Comparison of ENCODE assay signal across 8 cellular contexts in genomic region chr10:14839305-14839695, GRCh38. TPM values are rescaled to one million over a fixed set of nuclear protein-coding genes. Genes with fewer than 3 reads are reported as not detected.
DNase-seq lines count a peak whose midpoint lies in the region; ATAC-seq and TF ChIP-seq lines count a peak whose summit lies in the region.

No MANE protein-coding gene starts in this region.

- ATAC-seq in activated CD8-positive, alpha-beta T cell treated with anti-CD3 and anti-CD28 coated beads for 36 hours, result no peak
- ATAC-seq in stimulated activated naive CD8-positive, alpha-beta T cell treated with anti-CD3 and anti-CD28 coated beads, Interleukin-15, amount 100 ng/mL, for 72 hours, result no peak
- ATAC-seq in HG03095 (IDR thresholded peaks at IDR 0.05; ENCODE audit: unreplicated experiment), result no peak

- peaks cover 44% of the 10 kb centered on the region for H3K36me3 ChIP-seq in iPS-18a (ENCODE audit: control insufficient read depth, low read depth, low read length)

- peak overlapping the region; percentile 85 for H3K27ac Mint-ChIP-seq in activated CD4-positive, alpha-beta T cell treated with anti-CD3 and anti-CD28 coated beads, Interleukin-2, amount 10 ng/mL, durations not matched to agents 24 days and 14 days
- H3K27ac Mint-ChIP-seq in activated CD8-positive, alpha-beta T cell treated with anti-CD3 and anti-CD28 coated beads for 36 hours, result peak overlapping the region; percentile 98
- peak overlapping the region; percentile 99 for H3K27ac Mint-ChIP-seq in stimulated activated naive CD8-positive, alpha-beta T cell treated with anti-CD3 and anti-CD28 coated beads, Interleukin-15, amount 100 ng/mL, for 72 hours

- CTCF ChIA-PET in activated CD8-positive, alpha-beta T cell treated with anti-CD3 and anti-CD28 coated beads for 36 hours (lab: Charles Lee), result interaction anchor here (1.2 to 4.9 kb wide), 2 partner anchors 16 to 261 kb away, joined by 3 to 35 read pairs; no protein-coding TSS in a partner anchor

- no peak overlapping the region for H3K27ac ChIP-seq in iPS-18a (ENCODE audit: low read length)

- peak; percentile 62 for DNase-seq in activated CD4-positive, alpha-beta T cell treated with anti-CD3 and anti-CD28 coated beads, Interleukin-2, amount 10 ng/mL, durations not matched to agents 24 days and 14 days
- no peak for DNase-seq in activated CD4-positive, alpha-beta T cell treated with anti-CD3 and anti-CD28 coated beads, Interleukin-2, amount 50 U/mL, for 1 hour
- DNase-seq in activated CD8-positive, alpha-beta T cell treated with anti-CD3 and anti-CD28 coated beads for 36 hours, result peak; percentile 9
- no peak for DNase-seq in stimulated activated naive CD8-positive, alpha-beta T cell treated with anti-CD3 and anti-CD28 coated beads, Interleukin-15, amount 100 ng/mL, for 72 hours
- no peak for DNase-seq in NCI-H748 (lab: John Stamatoyannopoulos, UW; ENCODE audit: unreplicated experiment)
- no peak for DNase-seq in AG08395 (ENCODE audit: low spot score)

- H3K4me1 Mint-ChIP-seq in activated CD4-positive, alpha-beta T cell treated with anti-CD3 and anti-CD28 coated beads, Interleukin-2, amount 10 ng/mL, durations not matched to agents 24 days and 14 days, result peaks cover 21% of the 10 kb centered on the region
- H3K4me1 Mint-ChIP-seq in activated CD8-positive, alpha-beta T cell treated with anti-CD3 and anti-CD28 coated beads for 36 hours (ENCODE audit: low read depth), result peaks cover 24% of the 10 kb centered on the region
- peaks cover 19% of the 10 kb centered on the region for H3K4me1 Mint-ChIP-seq in stimulated activated naive CD8-positive, alpha-beta T cell treated with anti-CD3 and anti-CD28 coated beads, Interleukin-15, amount 100 ng/mL, for 72 hours

- peaks cover 8% of the 10 kb centered on the region for H3K4me1 ChIP-seq in iPS-18a (ENCODE audit: control insufficient read depth, low read depth, low read length)

- POLR2A ChIA-PET in activated CD8-positive, alpha-beta T cell treated with anti-CD3 and anti-CD28 coated beads for 36 hours (lab: Charles Lee), result interaction anchor here (0.8 to 2.4 kb wide), 14 partner anchors 8 to 280 kb away, joined by 3 to 19 read pairs (median 4); partner anchors contain the start of genes DCLRE1C, MEIG1 and SUV39H2

- intact Hi-C loops in activated CD4-positive, alpha-beta T cell treated with anti-CD3 and anti-CD28 coated beads, Interleukin-2, amount 10 ng/mL, durations not matched to agents 24 days and 14 days (cut with micrococcal nuclease), result loop anchor here (2.0 to 5.0 kb wide), 4 partner anchors 258 to 340 kb away; partner anchors contain the start of gene RPP38
- intact Hi-C loops in activated CD8-positive, alpha-beta T cell treated with anti-CD3 and anti-CD28 coated beads for 36 hours (cut with micrococcal nuclease), result loop anchor here (10.0 kb wide), 1 partner anchor 116 kb away; the partner anchor contains the start of genes DCLRE1C and MEIG1

- H3K4me3 ChIP-seq in iPS-18a (ENCODE audit: low read length), result peak overlapping the region; percentile 92

- no peaks in the 10 kb centered on the region for H3K9me3 Mint-ChIP-seq in activated CD4-positive, alpha-beta T cell treated with anti-CD3 and anti-CD28 coated beads, Interleukin-2, amount 10 ng/mL, durations not matched to agents 24 days and 14 days
- H3K9me3 Mint-ChIP-seq in activated CD8-positive, alpha-beta T cell treated with anti-CD3 and anti-CD28 coated beads for 36 hours, result no peaks in the 10 kb centered on the region
- H3K9me3 Mint-ChIP-seq in stimulated activated naive CD8-positive, alpha-beta T cell treated with anti-CD3 and anti-CD28 coated beads, Interleukin-15, amount 100 ng/mL, for 72 hours, result no peaks in the 10 kb centered on the region

- peak overlapping the region; percentile 96 for H3K9ac ChIP-seq in iPS-18a (ENCODE audit: low read length)

- no peaks in the 10 kb centered on the region for H3K9me3 ChIP-seq in iPS-18a (ENCODE audit: control insufficient read depth, low read depth, low read length)

- TF ChIP-seq CTCF in activated CD8-positive, alpha-beta T cell treated with anti-CD3 and anti-CD28 coated beads for 36 hours (IDR thresholded peaks at IDR 0.05), result no peak

- H3K27me3 ChIP-seq in iPS-18a (ENCODE audit: control insufficient read depth, insufficient read depth, low read length), result no peaks in the 10 kb centered on the region

- H3K27me3 Mint-ChIP-seq in activated CD4-positive, alpha-beta T cell treated with anti-CD3 and anti-CD28 coated beads, Interleukin-2, amount 10 ng/mL, durations not matched to agents 24 days and 14 days, result no peaks in the 10 kb centered on the region
- no peaks in the 10 kb centered on the region for H3K27me3 Mint-ChIP-seq in activated CD8-positive, alpha-beta T cell treated with anti-CD3 and anti-CD28 coated beads for 36 hours
- H3K27me3 Mint-ChIP-seq in stimulated activated naive CD8-positive, alpha-beta T cell treated with anti-CD3 and anti-CD28 coated beads, Interleukin-15, amount 100 ng/mL, for 72 hours, result no peaks in the 10 kb centered on the region

- peaks cover 45% of the 10 kb centered on the region for H3K36me3 Mint-ChIP-seq in activated CD4-positive, alpha-beta T cell treated with anti-CD3 and anti-CD28 coated beads, Interleukin-2, amount 10 ng/mL, durations not matched to agents 24 days and 14 days (ENCODE audit: low read depth)
- peaks cover 35% of the 10 kb centered on the region for H3K36me3 Mint-ChIP-seq in activated CD8-positive, alpha-beta T cell treated with anti-CD3 and anti-CD28 coated beads for 36 hours (ENCODE audit: low read depth)

- H3K4me3 Mint-ChIP-seq in activated CD4-positive, alpha-beta T cell treated with anti-CD3 and anti-CD28 coated beads, Interleukin-2, amount 10 ng/mL, durations not matched to agents 24 days and 14 days, result peak overlapping the region; percentile 92
- H3K4me3 Mint-ChIP-seq in activated CD8-positive, alpha-beta T cell treated with anti-CD3 and anti-CD28 coated beads for 36 hours, result peak overlapping the region; percentile 95
- H3K4me3 Mint-ChIP-seq in stimulated activated naive CD8-positive, alpha-beta T cell treated with anti-CD3 and anti-CD28 coated beads, Interleukin-15, amount 100 ng/mL, for 72 hours, result peak overlapping the region; percentile 94 to 97

RNA-seq across cellular contexts. Expression of gene HSPA14, which starts 1.2 kb away (rescaled TPM):
- 42.0 and 44.1 TPM in 2 replicates for total RNA-seq in activated CD4-positive, alpha-beta T cell treated with anti-CD3 and anti-CD28 coated beads, Interleukin-2, amount 10 ng/mL, durations not matched to agents 24 days and 14 days
- 10 to 100 TPM; 36.1 to 36.7 TPM for total RNA-seq in activated CD8-positive, alpha-beta T cell treated with anti-CD3 and anti-CD28 coated beads for 36 hours

RNA-seq across cellular contexts. Expression of gene MSANTD7, which starts 1.2 kb away (rescaled TPM):
- 28.9 and 30.3 TPM in 2 replicates for total RNA-seq in activated CD4-positive, alpha-beta T cell treated with anti-CD3 and anti-CD28 coated beads, Interleukin-2, amount 10 ng/mL, durations not matched to agents 24 days and 14 days
- 10 to 100 TPM; 22.5 to 23.9 TPM for total RNA-seq in activated CD8-positive, alpha-beta T cell treated with anti-CD3 and anti-CD28 coated beads for 36 hours

RNA-seq across cellular contexts. Expression of gene CDNF, which starts 1.5 kb away (rescaled TPM):
- 0.62 and 0.70 TPM in 2 replicates for total RNA-seq in activated CD4-positive, alpha-beta T cell treated with anti-CD3 and anti-CD28 coated beads, Interleukin-2, amount 10 ng/mL, durations not matched to agents 24 days and 14 days
- total RNA-seq in activated CD8-positive, alpha-beta T cell treated with anti-CD3 and anti-CD28 coated beads for 36 hours, result 1 to 10 TPM; 1.5 to 1.8 TPM

RNA-seq across cellular contexts. Expression of gene SUV39H2, which starts 39.4 kb away (rescaled TPM):
- 46.7 and 47.5 TPM in 2 replicates for total RNA-seq in activated CD4-positive, alpha-beta T cell treated with anti-CD3 and anti-CD28 coated beads, Interleukin-2, amount 10 ng/mL, durations not matched to agents 24 days and 14 days
- 10 to 100 TPM; 40.9 to 45.8 TPM for total RNA-seq in activated CD8-positive, alpha-beta T cell treated with anti-CD3 and anti-CD28 coated beads for 36 hours

Comparison
In these comparisons a context has a peak if more than half of its experiments do, and no peak if none do; other contexts are left out.
1. DNase-seq: peak in activated CD4-positive, alpha-beta T cell treated with anti-CD3 and anti-CD28 coated beads, Interleukin-2, amount 10 ng/mL, durations not matched to agents 24 days and 14 days (single experiment) and activated CD8-positive, alpha-beta T cell treated with anti-CD3 and anti-CD28 coated beads for 36 hours (single experiment); none in activated CD4-positive, alpha-beta T cell treated with anti-CD3 and anti-CD28 coated beads, Interleukin-2, amount 50 U/mL, for 1 hour (single experiment), stimulated activated naive CD8-positive, alpha-beta T cell treated with anti-CD3 and anti-CD28 coated beads, Interleukin-15, amount 100 ng/mL, for 72 hours (0 of 2), NCI-H748 (single experiment) and AG08395 (single experiment).
2. Peak in every context shown above with its lines, with median percentiles within 50 percentile points of each other: H3K27ac Mint-ChIP-seq and H3K4me3 Mint-ChIP-seq.